Comparison of ENCODE assay signal across 14 cellular contexts in the genomic region with DNA sequence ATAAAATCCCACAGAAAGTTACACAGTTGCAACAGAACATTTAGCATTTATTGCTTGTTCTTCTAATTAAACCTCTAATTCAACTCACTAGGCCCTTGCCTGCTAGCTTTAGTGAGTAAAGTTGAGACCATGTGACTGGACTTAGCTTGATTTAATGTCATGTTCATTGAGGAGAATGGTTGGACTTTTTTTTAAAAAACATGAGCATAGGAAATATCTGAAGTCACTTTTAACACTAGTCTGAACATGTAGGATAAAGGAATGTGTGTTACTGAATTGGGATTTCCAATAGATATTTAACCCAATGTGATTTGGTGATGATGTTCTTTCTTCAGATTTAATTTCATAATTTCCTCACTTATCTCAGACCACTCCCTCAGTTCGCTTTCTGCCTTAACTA. TPM values are rescaled to one million over a fixed set of nuclear protein-coding genes. Genes with fewer than 3 reads are reported as not detected.
DNase-seq lines count a peak whose midpoint lies in the region; ATAC-seq and FAIRE-seq lines count a peak whose summit lies in the region.
"Had no signal": no experiment of that assay in that cellular context is flagged by ENCODE, and none has a peak within 500 bp of the region (broad histone marks: within the 10 kb centered on the region; RNA-seq: fewer than 3 reads in every experiment).

No MANE protein-coding gene starts in this region.

- FAIRE-seq in small intestine (lab: Jason Lieb, UNC): no peak

- no peak overlapping the region for H3K4me3 ChIP-seq in small intestine (ENCODE audit: low read depth in 1 of 2, low read length in 2 of 2)
- H3K4me3 ChIP-seq: GM23338, thoracic aorta had no signal

- no peaks in the 10 kb centered on the region for H3K4me1 ChIP-seq in small intestine (ENCODE audit: control insufficient read depth in 2 of 2, insufficient read depth in 1 of 2, low read depth in 1 of 2, low read length in 1 of 2)

- H3K9me3 ChIP-seq in KOPT-K1 (ENCODE audit: insufficient read depth, low read length, poor library complexity, severe bottlenecking) (no peaks in the 10 kb centered on the region), small intestine (ENCODE audit: control insufficient read depth, low read depth) (no peaks in the 10 kb centered on the region)
- H3K9me3 ChIP-seq: thoracic aorta had no signal

- peak overlapping the region; percentile 62 for H3K27ac ChIP-seq in KOPT-K1 (ENCODE audit: low read depth, low read length, poor library complexity, severe bottlenecking)
- H3K27ac ChIP-seq in small intestine (ENCODE audit: low read depth in 1 of 2, low read length in 1 of 2): peak overlapping the region in 1 of 2 donors; percentile 55
- H3K27ac ChIP-seq: thoracic aorta had no signal

- peak overlapping the region; percentile 49 for H3K4me3 Mint-ChIP-seq in activated T-cell treated with anti-CD3 and anti-CD28 coated beads, Interleukin-2, amount 50 U/mL, for 24 hours
- no peak overlapping the region for H3K4me3 Mint-ChIP-seq in activated T-cell treated with anti-CD3 and anti-CD28 coated beads, Interleukin-2, amount 50 U/mL, for 4 hours
- no peak overlapping the region for H3K4me3 Mint-ChIP-seq in activated naive CD8-positive, alpha-beta T cell treated with anti-CD3 and anti-CD28 coated beads, Interleukin-2, amount 50 U/mL, for 24 hours
- peak overlapping the region; percentile 72 for H3K4me3 Mint-ChIP-seq in stimulated activated memory B cell treated with anti-CD40 and anti-IgM and Interleukin-4, amounts not matched to agents 10 μg/mL and 1 μg/mL and 100 μg/mL, for 72 hours
- H3K4me3 Mint-ChIP-seq: GM23338, neural crest cell had no signal

- H3K36me3 ChIP-seq in KOPT-K1 (ENCODE audit: insufficient read depth, low read length): no peaks in the 10 kb centered on the region
- H3K36me3 ChIP-seq in small intestine (ENCODE audit: control insufficient read depth in 2 of 2, insufficient read depth in 2 of 2, low read length in 2 of 2): no peaks in the 10 kb centered on the region
- H3K36me3 ChIP-seq: thoracic aorta had no signal

- ATAC-seq in activated T-cell treated with anti-CD3 and anti-CD28 coated beads, Interleukin-2, amount 50 U/mL, for 4 hours: no peak
- ATAC-seq in activated naive CD8-positive, alpha-beta T cell treated with anti-CD3 and anti-CD28 coated beads, Interleukin-2, amount 50 U/mL, for 24 hours: no peak
- ATAC-seq in stimulated activated memory B cell treated with anti-CD40 and anti-IgM and Interleukin-4, amounts not matched to agents 10 μg/mL and 1 μg/mL and 100 μg/mL, for 72 hours: no peak
- no peak for ATAC-seq in esophagus mucosa
- no peak for ATAC-seq in HG03135 (IDR thresholded peaks at IDR 0.05; ENCODE audit: unreplicated experiment)

- no peaks in the 10 kb centered on the region for H3K27me3 Mint-ChIP-seq in activated T-cell treated with anti-CD3 and anti-CD28 coated beads, Interleukin-2, amount 50 U/mL, for 24 hours
- H3K27me3 Mint-ChIP-seq in activated T-cell treated with anti-CD3 and anti-CD28 coated beads, Interleukin-2, amount 50 U/mL, for 4 hours (ENCODE audit: low read depth): no peaks in the 10 kb centered on the region
- no peaks in the 10 kb centered on the region for H3K27me3 Mint-ChIP-seq in activated naive CD8-positive, alpha-beta T cell treated with anti-CD3 and anti-CD28 coated beads, Interleukin-2, amount 50 U/mL, for 24 hours
- H3K27me3 Mint-ChIP-seq in stimulated activated memory B cell treated with anti-CD40 and anti-IgM and Interleukin-4, amounts not matched to agents 10 μg/mL and 1 μg/mL and 100 μg/mL, for 72 hours: no peaks in the 10 kb centered on the region

- H3K27ac Mint-ChIP-seq in activated T-cell treated with anti-CD3 and anti-CD28 coated beads, Interleukin-2, amount 50 U/mL, for 24 hours: peak overlapping the region; percentile 47
- H3K27ac Mint-ChIP-seq in activated naive CD8-positive, alpha-beta T cell treated with anti-CD3 and anti-CD28 coated beads, Interleukin-2, amount 50 U/mL, for 24 hours: peak overlapping the region; percentile 44
- peak overlapping the region; percentile 76 for H3K27ac Mint-ChIP-seq in stimulated activated memory B cell treated with anti-CD40 and anti-IgM and Interleukin-4, amounts not matched to agents 10 μg/mL and 1 μg/mL and 100 μg/mL, for 72 hours
- H3K27ac Mint-ChIP-seq: GM23338 had no signal

- no peaks in the 10 kb centered on the region for H3K27me3 ChIP-seq in small intestine (ENCODE audit: control insufficient read depth in 2 of 2, insufficient read depth in 2 of 2, low read length in 2 of 2)

- 81 to 93% (median 82%) methylated on average over 1 of the region's 1 CpG for WGBS in small intestine, 3 donors

- H3K9me3 Mint-ChIP-seq in activated T-cell treated with anti-CD3 and anti-CD28 coated beads, Interleukin-2, amount 50 U/mL, for 24 hours: no peaks in the 10 kb centered on the region
- H3K9me3 Mint-ChIP-seq in activated T-cell treated with anti-CD3 and anti-CD28 coated beads, Interleukin-2, amount 50 U/mL, for 4 hours: no peaks in the 10 kb centered on the region
- no peaks in the 10 kb centered on the region for H3K9me3 Mint-ChIP-seq in activated naive CD8-positive, alpha-beta T cell treated with anti-CD3 and anti-CD28 coated beads, Interleukin-2, amount 50 U/mL, for 24 hours
- H3K9me3 Mint-ChIP-seq in stimulated activated memory B cell treated with anti-CD40 and anti-IgM and Interleukin-4, amounts not matched to agents 10 μg/mL and 1 μg/mL and 100 μg/mL, for 72 hours: no peaks in the 10 kb centered on the region
- H3K9me3 Mint-ChIP-seq: GM23338, neural crest cell had no signal

- peaks cover 24% of the 10 kb centered on the region for H3K4me1 Mint-ChIP-seq in activated T-cell treated with anti-CD3 and anti-CD28 coated beads, Interleukin-2, amount 50 U/mL, for 24 hours (ENCODE audit: low read depth)
- H3K4me1 Mint-ChIP-seq in activated T-cell treated with anti-CD3 and anti-CD28 coated beads, Interleukin-2, amount 50 U/mL, for 4 hours (ENCODE audit: low read depth): peaks cover 32% of the 10 kb centered on the region
- peaks cover 19% of the 10 kb centered on the region for H3K4me1 Mint-ChIP-seq in activated naive CD8-positive, alpha-beta T cell treated with anti-CD3 and anti-CD28 coated beads, Interleukin-2, amount 50 U/mL, for 24 hours
- peaks cover 21% of the 10 kb centered on the region for H3K4me1 Mint-ChIP-seq in stimulated activated memory B cell treated with anti-CD40 and anti-IgM and Interleukin-4, amounts not matched to agents 10 μg/mL and 1 μg/mL and 100 μg/mL, for 72 hours
- H3K4me1 Mint-ChIP-seq: neural crest cell had no signal

- H3K36me3 Mint-ChIP-seq in activated T-cell treated with anti-CD3 and anti-CD28 coated beads, Interleukin-2, amount 50 U/mL, for 24 hours (ENCODE audit: low read depth): no peaks in the 10 kb centered on the region
- H3K36me3 Mint-ChIP-seq in activated T-cell treated with anti-CD3 and anti-CD28 coated beads, Interleukin-2, amount 50 U/mL, for 4 hours (ENCODE audit: insufficient read depth): no peaks in the 10 kb centered on the region
- no peaks in the 10 kb centered on the region for H3K36me3 Mint-ChIP-seq in activated naive CD8-positive, alpha-beta T cell treated with anti-CD3 and anti-CD28 coated beads, Interleukin-2, amount 50 U/mL, for 24 hours (ENCODE audit: low read depth)
- H3K36me3 Mint-ChIP-seq in stimulated activated memory B cell treated with anti-CD40 and anti-IgM and Interleukin-4, amounts not matched to agents 10 μg/mL and 1 μg/mL and 100 μg/mL, for 72 hours: no peaks in the 10 kb centered on the region

- no peak for DNase-seq in activated T-cell treated with anti-CD3 and anti-CD28 coated beads, Interleukin-2, amount 50 U/mL, for 24 hours
- DNase-seq in activated T-cell treated with anti-CD3 and anti-CD28 coated beads, Interleukin-2, amount 50 U/mL, for 4 hours: no peak
- no peak for DNase-seq in activated naive CD8-positive, alpha-beta T cell treated with anti-CD3 and anti-CD28 coated beads, Interleukin-2, amount 50 U/mL, for 24 hours
- no peak for DNase-seq in small intestine
- DNase-seq: ACHN, Calu3, MV-4-11 had no signal

RNA-seq across cellular contexts. Expression of a gene that starts 24.6 kb away (rescaled TPM):
- 1 to 10 TPM; 5.9 to 6.1 (median 6.1) TPM for total RNA-seq in activated T-cell treated with anti-CD3 and anti-CD28 coated beads, Interleukin-2, amount 50 U/mL, for 4 hours
- 2.7 TPM for total RNA-seq in esophagus mucosa
- polyA plus RNA-seq in small intestine: 1 to 10 TPM; 2.7 to 6.2 (median 3.8) TPM

Comparison
In these comparisons a context has a peak if more than half of its experiments do, and no peak if none do; other contexts are left out.
1. H3K4me3 Mint-ChIP-seq: peak in activated T-cell treated with anti-CD3 and anti-CD28 coated beads, Interleukin-2, amount 50 U/mL, for 24 hours (single experiment) and stimulated activated memory B cell treated with anti-CD40 and anti-IgM and Interleukin-4, amounts not matched to agents 10 μg/mL and 1 μg/mL and 100 μg/mL, for 72 hours (single experiment); none in activated T-cell treated with anti-CD3 and anti-CD28 coated beads, Interleukin-2, amount 50 U/mL, for 4 hours (single experiment) and activated naive CD8-positive, alpha-beta T cell treated with anti-CD3 and anti-CD28 coated beads, Interleukin-2, amount 50 U/mL, for 24 hours (single experiment).
2. Peak in every context shown above with its lines, with median percentiles within 50 percentile points of each other: H3K27ac Mint-ChIP-seq.